Comparison of ENCODE assay signal across 19 cellular contexts in the genomic region with DNA sequence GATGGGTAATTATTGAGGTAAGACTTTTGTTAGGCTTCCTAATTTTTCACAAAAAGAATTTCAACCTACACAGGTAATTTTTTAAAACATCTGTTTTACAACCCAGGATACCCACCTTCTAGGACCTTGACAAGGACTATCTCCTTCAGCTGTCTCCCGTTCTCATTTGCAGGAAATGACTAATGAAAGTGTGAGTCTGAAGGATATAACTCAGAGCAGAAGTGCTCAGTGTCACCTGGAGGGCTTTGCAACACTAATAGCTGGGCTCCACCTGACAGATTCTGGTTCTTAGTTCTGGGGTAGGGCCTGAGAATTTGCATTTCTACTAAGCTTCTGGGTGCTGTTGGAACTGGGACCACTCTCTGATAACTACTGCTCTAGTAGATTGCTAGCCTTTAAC. TPM values are rescaled to one million over a fixed set of nuclear protein-coding genes. Genes with fewer than 3 reads are reported as not detected.
A peak's percentile ranks its signal among the peaks of the same experiment; 100 is the strongest.
DNase-seq lines count a peak whose midpoint lies in the region; ATAC-seq, FAIRE-seq and TF ChIP-seq lines count a peak whose summit lies in the region.
"Had no signal": no experiment of that assay in that cellular context is flagged by ENCODE, and none has a peak within 500 bp of the region (broad histone marks: within the 10 kb centered on the region; RNA-seq: fewer than 3 reads in every experiment).

No MANE protein-coding gene starts in this region.

- ATAC-seq in activated CD4-positive, CD25-positive, alpha-beta regulatory T cell treated with anti-CD3 and anti-CD28 coated beads, Interleukin-2, amount 50 U/mL, for 24 hours = peak; percentile 32 to 58
- ATAC-seq: activated T-cell treated with anti-CD3 and anti-CD28 coated beads, Interleukin-2, amount 50 U/mL, for 4 hours; effector memory CD8-positive, alpha-beta T cell had no signal

- no peaks in the 10 kb centered on the region for H3K36me3 ChIP-seq in endothelial cell of umbilical vein (ENCODE audit: control insufficient read depth in 2 of 2, extremely low read depth in 1 of 2, insufficient read depth in 2 of 2, low read length in 2 of 2)
- H3K36me3 ChIP-seq in esophagus muscularis mucosa = peaks cover 0 to 24% (median 3%) of the 10 kb centered on the region in 4 donors

- H3K4me2 ChIP-seq in endothelial cell of umbilical vein (ENCODE audit: insufficient read depth, low read length) = no peak overlapping the region
- H3K4me2 ChIP-seq: SK-N-SH had no signal

- in situ Hi-C loops in ACHN (cut with HindIII; ENCODE audit: low pct_ligation_motif_present, low pct_unique_long_range_greater_than_20kb, low sequenced_read_pairs) = no loop called here

- BruUV-seq in endothelial cell of umbilical vein (replicated peaks; lab: Mats Ljungman, UMichigan) = no TSS peak

- no peak overlapping the region for H2AFZ ChIP-seq in endothelial cell of umbilical vein (ENCODE audit: low read depth, low read length)

- H3K79me2 ChIP-seq in endothelial cell of umbilical vein (ENCODE audit: control insufficient read depth, insufficient read depth, low read length) = no peaks in the 10 kb centered on the region

- FAIRE-seq in endothelial cell of umbilical vein (lab: Jason Lieb, UNC) = no peak

- CTCF ChIA-PET in endothelial cell of umbilical vein (lab: Charles Lee) = interaction anchor here (2.4 kb wide), 1 partner anchor 379 kb away, joined by 8 read pairs; no protein-coding TSS in a partner anchor

- H3K4me3 ChIP-seq in endothelial cell of umbilical vein (replicated peaks in 1 of 3; ENCODE audit: insufficient read depth in 1 of 3, low read depth in 1 of 3, low read length in 3 of 3) = no peak overlapping the region
- no peak overlapping the region for H3K4me3 ChIP-seq in esophagus muscularis mucosa
- H3K4me3 ChIP-seq: tibial nerve had no signal

- no peaks in the 10 kb centered on the region for H3K9me1 ChIP-seq in endothelial cell of umbilical vein (replicated peaks; ENCODE audit: control insufficient read depth, extremely low read depth, insufficient read depth, low read length)

- no peaks in the 10 kb centered on the region for H3K27me3 ChIP-seq in endothelial cell of umbilical vein (ENCODE audit: control insufficient read depth in 2 of 2, insufficient read depth in 2 of 2, low read length in 2 of 2)
- H3K27me3 ChIP-seq in esophagus muscularis mucosa = no peaks in the 10 kb centered on the region
- H3K27me3 ChIP-seq: tibial nerve had no signal

- dilution Hi-C loops in endothelial cell of umbilical vein (cut with MboI; ENCODE audit: extremely low pct_ligation_motif_present, low sequenced_read_pairs) = no loop called here

- H3K4me1 ChIP-seq in endothelial cell of umbilical vein (ENCODE audit: control insufficient read depth, extremely low read depth, insufficient read depth, low read length) (peaks cover 27% of the 10 kb centered on the region), esophagus muscularis mucosa (no peaks in the 10 kb centered on the region)
- H3K4me1 ChIP-seq: tibial nerve had no signal

- no peak for DNase-seq in activated CD4-positive, CD25-positive, alpha-beta regulatory T cell (lab: John Stamatoyannopoulos, UW)
- DNase-seq in ACHN = peak; percentile 2
- DNase-seq in HT1080 (ENCODE audit: low read depth) = peak; percentile 71
- DNase-seq in endothelial cell of umbilical vein (ENCODE audit: low read depth, low spot score) = no peak
- no peak for DNase-seq in epidermal melanocyte (ENCODE audit: insufficient read length, low spot score)
- no peak for DNase-seq in SHP77 treated with DMSO at 0.1 percent for 48 hours (lab: John Stamatoyannopoulos, UW)
- no peak for DNase-seq in esophagus muscularis mucosa (ENCODE audit: extremely low spot score)
- DNase-seq: 8988T; activated T-cell treated with anti-CD3 and anti-CD28 coated beads, Interleukin-2, amount 50 U/mL, for 4 hours; DMS79 treated with DMSO at 0.1 percent for 48 hours; effector memory CD8-positive, alpha-beta T cell; NCI-H1436; NCI-H2107; NCI-H526; RPMI8226; SK-N-SH; stimulated activated CD4-positive, alpha-beta T cell treated with anti-CD3 and anti-CD28 coated beads, Interleukin-2, amount 100 ng/mL, for 48 hours had no signal

- H3K9ac ChIP-seq in endothelial cell of umbilical vein (replicated peaks; ENCODE audit: extremely low read depth, insufficient read depth, low read length) = no peak overlapping the region
- H3K9ac ChIP-seq: SK-N-SH had no signal

- H3K27ac ChIP-seq in endothelial cell of umbilical vein (ENCODE audit: insufficient read depth, low read depth, low read length) (no peak overlapping the region), esophagus muscularis mucosa (replicated peaks in 1 of 4) (no peak overlapping the region)
- H3K27ac ChIP-seq: tibial nerve had no signal

- no peak for TF ChIP-seq EP300 in esophagus muscularis mucosa (IDR thresholded peaks at IDR 0.05)

- no peaks in the 10 kb centered on the region for H4K20me1 ChIP-seq in endothelial cell of umbilical vein (replicated peaks; ENCODE audit: control insufficient read depth, extremely low read depth, insufficient read depth, low read length)

- intact Hi-C loops in endothelial cell of umbilical vein (cut with micrococcal nuclease) = no loop called here
- intact Hi-C loops in esophagus muscularis mucosa (cut with DNase I) = no loop called here

- POLR2A ChIA-PET in endothelial cell of umbilical vein (lab: Charles Lee) = no interaction called here

- H3K9me3 ChIP-seq in endothelial cell of umbilical vein (replicated peaks; ENCODE audit: control insufficient read depth, insufficient read depth, low read length) (no peaks in the 10 kb centered on the region), esophagus muscularis mucosa (no peaks in the 10 kb centered on the region)
- H3K9me3 ChIP-seq: SK-N-SH, tibial nerve had no signal

- no peak for TF ChIP-seq CTCF in endothelial cell of umbilical vein (IDR thresholded peaks at IDR 0.05; ENCODE audit: extremely low read depth in 1 of 2, insufficient read depth in 1 of 2, low read depth in 1 of 2, low read length in 2 of 2)
- TF ChIP-seq CTCF in esophagus muscularis mucosa (IDR thresholded peaks at IDR 0.05) = no peak

- 40% methylated on average over 1 of the region's 1 CpG for WGBS in esophagus muscularis mucosa

- TF ChIP-seq POLR2A in endothelial cell of umbilical vein (IDR thresholded peaks at IDR 0.05; ENCODE audit: low read depth, low read length) (no peak), esophagus muscularis mucosa (IDR thresholded peaks at IDR 0.05; ENCODE audit: low read depth) (no peak)

TF ChIP-seq in endothelial cell of umbilical vein, 7 proteins besides CTCF, POLR2A, EP300 and RAD21:
- TF ChIP-seq FOS (IDR thresholded peaks at IDR 0.05; ENCODE audit: borderline replicate concordance, insufficient read depth, low read length) = peak; percentile 40
- no peak for TF ChIP-seq JUN (IDR thresholded peaks at IDR 0.05; ENCODE audit: borderline replicate concordance, insufficient read depth, insufficient read length, low read depth)

RNA-seq across cellular contexts. Expression of gene AK9, which starts 30.5 kb away (rescaled TPM):
- 2.0 and 3.0 TPM in 2 replicates for total RNA-seq in HT1080 (2014; rRNA removed; shearing (Covaris generic))
- polyA plus RNA-seq in HT1080 (2015; cell fraction: cytosol; rRNA removed) = 2.4 and 2.6 TPM in 2 replicates
- polyA plus RNA-seq in HT1080 (2015; cell fraction: nucleus; rRNA removed) = 4.8 and 5.1 TPM in 2 replicates
- total RNA-seq in endothelial cell of umbilical vein = 3.2 and 4.0 TPM in 2 replicates
- polyA plus RNA-seq in endothelial cell of umbilical vein = 1.2 and 1.4 TPM in 2 replicates
- polyA plus RNA-seq in endothelial cell of umbilical vein (2011; cell fraction: cytosol; rRNA removed) = 1.7 TPM in 2 replicates
- polyA plus RNA-seq in endothelial cell of umbilical vein (2011; cell fraction: nucleus; rRNA removed) = 5.6 and 6.0 TPM in 2 replicates
- 2.7 and 5.0 TPM in 2 replicates for polyA plus RNA-seq in endothelial cell of umbilical vein (2012)
- 2.4 and 3.3 TPM in 2 replicates for polyA minus RNA-seq in endothelial cell of umbilical vein
- 1.4 TPM for polyA minus RNA-seq in endothelial cell of umbilical vein (2011; cell fraction: cytosol; rRNA and poly(A)+ RNA removed)
- polyA minus RNA-seq in endothelial cell of umbilical vein (2011; cell fraction: nucleus; rRNA and poly(A)+ RNA removed) = 7.4 and 8.6 TPM in 2 replicates
- total RNA-seq in esophagus muscularis mucosa = 10 to 100 TPM in 3 of 4 donors, 1 to 10 TPM in 1; 8.4 to 15.0 (median 10.6) TPM

RNA-seq across cellular contexts. Expression of gene FIG4, which starts 30.6 kb away (rescaled TPM):
- total RNA-seq in HT1080 (2014; rRNA removed; shearing (Covaris generic)) = 8.2 and 8.5 TPM in 2 replicates
- 9.8 and 13.9 TPM in 2 replicates for polyA plus RNA-seq in HT1080 (2015; cell fraction: cytosol; rRNA removed)
- 17.5 and 20.9 TPM in 2 replicates for polyA plus RNA-seq in HT1080 (2015; cell fraction: nucleus; rRNA removed)
- total RNA-seq in endothelial cell of umbilical vein (11.5 and 12.2 TPM in 2 replicates), esophagus muscularis mucosa (10 to 100 TPM; 12.3 to 19.9 (median 17.1) TPM)
- 5.7 and 7.9 TPM in 2 replicates for polyA plus RNA-seq in endothelial cell of umbilical vein
- polyA plus RNA-seq in endothelial cell of umbilical vein (2011; cell fraction: cytosol; rRNA removed) = 7.6 and 8.7 TPM in 2 replicates
- 13.1 and 15.2 TPM in 2 replicates for polyA plus RNA-seq in endothelial cell of umbilical vein (2011; cell fraction: nucleus; rRNA removed)
- 10.0 and 16.2 TPM in 2 replicates for polyA plus RNA-seq in endothelial cell of umbilical vein (2012)
- polyA minus RNA-seq in endothelial cell of umbilical vein = 9.7 and 12.0 TPM in 2 replicates
- 5.1 TPM for polyA minus RNA-seq in endothelial cell of umbilical vein (2011; cell fraction: cytosol; rRNA and poly(A)+ RNA removed)
- 11.3 and 18.2 TPM in 2 replicates for polyA minus RNA-seq in endothelial cell of umbilical vein (2011; cell fraction: nucleus; rRNA and poly(A)+ RNA removed)

Comparison
In these comparisons a context has a peak if more than half of its experiments do, and no peak if none do; other contexts are left out.
1. DNase-seq: peak in ACHN (single experiment) and HT1080 (single experiment); none in activated CD4-positive, CD25-positive, alpha-beta regulatory T cell (0 of 4), endothelial cell of umbilical vein (single experiment), epidermal melanocyte (single experiment), SHP77 treated with DMSO at 0.1 percent for 48 hours (single experiment) and esophagus muscularis mucosa (single experiment).